In genomic region chr11:123741159-123741951, GRCh38 we compare ENCODE assay signal across 8 cellular contexts. TPM values are rescaled to one million over a fixed set of nuclear protein-coding genes. Genes with fewer than 3 reads are reported as not detected.
DNase-seq lines count a peak whose midpoint lies in the region; ATAC-seq and TF ChIP-seq lines count a peak whose summit lies in the region.

Gene ZNF202, minus strand, starts transcription at chr11:123741660. Its CDS starts 10,772 bp downstream, at chr11:123730888.

- H3K36me3 ChIP-seq in BJ (ENCODE audit: control insufficient read depth, insufficient read depth, low read length) (no peaks in the 10 kb centered on the region), kidney epithelial cell (ENCODE audit: control insufficient read depth, insufficient read depth, low read length) (no peaks in the 10 kb centered on the region)

- CTCF ChIA-PET in BJ (lab: Yijun Ruan, JAX): interaction anchor here (1.2 to 1.9 kb wide), 2 partner anchors 12 to 30 kb away, joined by 5 read pairs; no protein-coding TSS in a partner anchor

- DNase-seq in BJ (ENCODE audit: low read depth) (peak; percentile 18), GM19238 (ENCODE audit: insufficient read length, low spot score) (peak; percentile 67), NCI-H510A (lab: John Stamatoyannopoulos, UW) (peak; percentile 67), cerebellar nuclear complex (lab: John Stamatoyannopoulos, UW) (peak; percentile 54 to 82), kidney epithelial cell (ENCODE audit: low read depth) (peak; percentile 42)
- peak; percentile 84 for DNase-seq in activated CD4-positive, alpha-beta T cell treated with anti-CD3 and anti-CD28 coated beads for 1 hour
- DNase-seq in stimulated activated CD4-positive, alpha-beta T cell treated with anti-CD3 and anti-CD28 coated beads, Interleukin-15, amount 100 ng/mL, for 24 hours: peak; percentile 95

- H3K27me3 ChIP-seq in BJ (ENCODE audit: control insufficient read depth, insufficient read depth, low read length): no peaks in the 10 kb centered on the region
- no peaks in the 10 kb centered on the region for H3K27me3 ChIP-seq in kidney epithelial cell (ENCODE audit: control insufficient read depth, insufficient read depth, low read length)

- peak; percentile 21; the same call in 1 of the 2 replicates for TF ChIP-seq CTCF in BJ (IDR thresholded peaks at IDR 0.05; ENCODE audit: insufficient read depth, low read depth, low read length)
- TF ChIP-seq CTCF in kidney epithelial cell (IDR thresholded peaks at IDR 0.05; ENCODE audit: insufficient read depth, low read length, poor library complexity, severe bottlenecking): peak; percentile 0

- POLR2A ChIA-PET in BJ (lab: Charles Lee): no interaction called here

- peak within 1 kb of the TSS; percentile 78 for H3K4me3 ChIP-seq in BJ (ENCODE audit: low read depth, low read length)
- H3K4me3 ChIP-seq in kidney epithelial cell (ENCODE audit: low read depth, low read length): peak within 1 kb of the TSS; percentile 86

- peak; percentile 99 for ATAC-seq in HG03439 (IDR thresholded peaks at IDR 0.05; ENCODE audit: unreplicated experiment)

RNA-seq across cellular contexts. Expression of gene ZNF202, which starts in this region (rescaled TPM):
- polyA plus RNA-seq in BJ (2011; rRNA removed): 7.4 and 8.9 TPM in 2 replicates
- polyA minus RNA-seq in BJ (2011; rRNA and poly(A)+ RNA removed): 6.0 and 6.9 TPM in 2 replicates
- total RNA-seq in kidney epithelial cell: 10.5 and 20.1 TPM in 2 replicates

Comparison
In these comparisons a context has a peak if more than half of its experiments do, and no peak if none do; other contexts are left out.
1. Peak in every context shown above with its lines: DNase-seq, ATAC-seq and H3K4me3 ChIP-seq.
2. DNase-seq: peak in every context shown above with its lines; median percentile 95 in stimulated activated CD4-positive, alpha-beta T cell treated with anti-CD3 and anti-CD28 coated beads, Interleukin-15, amount 100 ng/mL, for 24 hours; 84 in activated CD4-positive, alpha-beta T cell treated with anti-CD3 and anti-CD28 coated beads for 1 hour; 68 in cerebellar nuclear complex; 67 in GM19238; 67 in NCI-H510A; 42 in kidney epithelial cell; 18 in BJ.